Comparison of ENCODE assay signal across 22 cellular contexts in the genomic region with DNA sequence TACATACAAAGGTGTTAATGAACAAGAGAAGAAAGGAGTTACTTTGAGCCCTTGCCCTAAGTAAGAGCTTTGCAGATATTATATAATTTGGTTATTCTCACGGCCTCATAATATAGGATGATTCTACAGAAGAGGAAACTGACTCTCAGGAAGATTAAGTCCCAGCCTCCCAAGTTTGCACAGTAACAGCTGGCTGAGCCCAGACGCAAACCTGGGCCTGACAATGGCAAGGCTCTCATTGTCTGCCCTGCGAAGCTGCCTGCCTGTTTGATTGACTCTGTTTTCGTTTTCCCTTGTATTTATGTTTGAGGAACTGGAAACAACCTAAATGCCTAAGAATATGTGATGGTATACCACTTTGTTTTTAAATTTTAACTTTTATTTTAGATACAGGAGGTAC.
DNase-seq lines count a peak whose midpoint lies in the region; ATAC-seq and TF ChIP-seq lines count a peak whose summit lies in the region.
"Had no signal": no experiment of that assay in that cellular context is flagged by ENCODE, and none has a peak within 500 bp of the region (broad histone marks: within the 10 kb centered on the region; RNA-seq: fewer than 3 reads in every experiment).

No MANE protein-coding gene starts in this region.

- no peaks in the 10 kb centered on the region for H3K79me2 ChIP-seq in smooth muscle cell (ENCODE audit: low read depth)

- no peak for ATAC-seq in lower lobe of right lung
- ATAC-seq: CD8-positive, alpha-beta T cell had no signal

- H3K9me3 ChIP-seq in lower lobe of right lung (no peaks in the 10 kb centered on the region), smooth muscle cell (replicated peaks; ENCODE audit: low read depth) (no peaks in the 10 kb centered on the region)
- H3K9me3 ChIP-seq: Peyer's patch had no signal

- H3K9me3 Mint-ChIP-seq in T-helper 2 cell treated with Interferon-gamma antibody and Interleukin-4, amounts not matched to agents 5 μg/mL and 100 μg/mL, for 36 hours, result no peaks in the 10 kb centered on the region
- H3K9me3 Mint-ChIP-seq: CD8-positive, alpha-beta T cell had no signal

- 79% methylated on average over 4 of the region's 4 CpGs for WGBS in smooth muscle cell (ENCODE audit: low lambda C conversion rate)

- no peak overlapping the region for H2AFZ ChIP-seq in smooth muscle cell (ENCODE audit: low read depth)

- H3K4me1 Mint-ChIP-seq in T-helper 2 cell treated with Interferon-gamma antibody and Interleukin-4, amounts not matched to agents 5 μg/mL and 100 μg/mL, for 36 hours (ENCODE audit: low read depth), result no peaks in the 10 kb centered on the region

- no peaks in the 10 kb centered on the region for H3K4me1 ChIP-seq in lower lobe of right lung
- no peaks in the 10 kb centered on the region for H3K4me1 ChIP-seq in smooth muscle cell (ENCODE audit: low read depth)
- H3K4me1 ChIP-seq: Peyer's patch had no signal

- H3K27me3 ChIP-seq in lower lobe of right lung (ENCODE audit: low read depth), result no peaks in the 10 kb centered on the region
- no peaks in the 10 kb centered on the region for H3K27me3 ChIP-seq in smooth muscle cell (ENCODE audit: low read depth)
- H3K27me3 ChIP-seq: Peyer's patch had no signal

- intact Hi-C loops in lower lobe of right lung (cut with DNase I), result no loop called here

- H3K36me3 ChIP-seq in lower lobe of right lung (no peaks in the 10 kb centered on the region), smooth muscle cell (ENCODE audit: low read depth) (no peaks in the 10 kb centered on the region)
- H3K36me3 ChIP-seq: Peyer's patch had no signal

- no peak for TF ChIP-seq CTCF in lower lobe of right lung (IDR thresholded peaks at IDR 0.05)
- no peak for TF ChIP-seq CTCF in smooth muscle cell (IDR thresholded peaks at IDR 0.05; ENCODE audit: borderline replicate concordance, insufficient read depth, poor library complexity, severe bottlenecking)

- peak overlapping the region; percentile 28 for H3K27ac ChIP-seq in lower lobe of right lung
- no peak overlapping the region for H3K27ac ChIP-seq in smooth muscle cell (ENCODE audit: low read depth)
- H3K27ac ChIP-seq: 22Rv1, C4-2B, Peyer's patch, SK-N-MC had no signal

- H3K4me3 ChIP-seq in lower lobe of right lung (no peak overlapping the region), smooth muscle cell (no peak overlapping the region)
- H3K4me3 ChIP-seq: Peyer's patch, SK-N-MC had no signal

- H3K27me3 Mint-ChIP-seq in T-helper 2 cell treated with Interferon-gamma antibody and Interleukin-4, amounts not matched to agents 5 μg/mL and 100 μg/mL, for 36 hours (ENCODE audit: low read depth), result peaks cover 3% of the 10 kb centered on the region

- no peak overlapping the region for H3K9ac ChIP-seq in smooth muscle cell (ENCODE audit: low read depth)

- no peaks in the 10 kb centered on the region for H3F3A ChIP-seq in smooth muscle cell (ENCODE audit: low read depth)

- DNase-seq in DMS53 (lab: John Stamatoyannopoulos, UW) (peak; percentile 49), DMS53 treated with DMSO at 0.1 percent for 48 hours (lab: John Stamatoyannopoulos, UW; ENCODE audit: unreplicated experiment) (no peak), COLO668 (lab: John Stamatoyannopoulos, UW; ENCODE audit: unreplicated experiment) (peak; percentile 32), OCI-M1 (lab: John Stamatoyannopoulos, UW) (peak; percentile 56), lower lobe of right lung (no peak), NCI-H2081 treated with DMSO at 0.1 percent for 48 hours (lab: John Stamatoyannopoulos, UW) (no peak), smooth muscle cell (lab: John Stamatoyannopoulos, UW; ENCODE audit: unreplicated experiment) (no peak)
- DNase-seq in T-helper 2 cell treated with Interferon-gamma antibody and Interleukin-4, amounts not matched to agents 5 μg/mL and 100 μg/mL, for 36 hours (ENCODE audit: low spot score), result no peak
- DNase-seq: CD8-positive, alpha-beta T cell; DMS 273 treated with DMSO at 0.1 percent for 48 hours; NCI-H1092 treated with DMSO at 0.1 percent for 48 hours; NCI-H1436; NCI-H1930; NCI-H2171; NCI-H226; NCI-H774; Peyer's patch; SHP77 treated with DMSO at 0.1 percent for 48 hours had no signal

- H3K27ac Mint-ChIP-seq in T-helper 2 cell treated with Interferon-gamma antibody and Interleukin-4, amounts not matched to agents 5 μg/mL and 100 μg/mL, for 36 hours, result no peak overlapping the region
- H3K27ac Mint-ChIP-seq: B cell; CD8-positive, alpha-beta T cell had no signal

- no peak overlapping the region for H3K4me2 ChIP-seq in smooth muscle cell

- H3K36me3 Mint-ChIP-seq in T-helper 2 cell treated with Interferon-gamma antibody and Interleukin-4, amounts not matched to agents 5 μg/mL and 100 μg/mL, for 36 hours (ENCODE audit: low read depth), result no peaks in the 10 kb centered on the region
- H3K36me3 Mint-ChIP-seq: CD8-positive, alpha-beta T cell had no signal

- H4K20me1 ChIP-seq in smooth muscle cell (ENCODE audit: low read depth), result no peaks in the 10 kb centered on the region

- H3K4me3 Mint-ChIP-seq in T-helper 2 cell treated with Interferon-gamma antibody and Interleukin-4, amounts not matched to agents 5 μg/mL and 100 μg/mL, for 36 hours, result no peak overlapping the region
- H3K4me3 Mint-ChIP-seq: B cell; CD8-positive, alpha-beta T cell had no signal

Comparison
In these comparisons a context has a peak if more than half of its experiments do, and no peak if none do; other contexts are left out.
1. DNase-seq: peak in DMS53 (single experiment), COLO668 (single experiment) and OCI-M1 (single experiment); none in DMS53 treated with DMSO at 0.1 percent for 48 hours (single experiment), lower lobe of right lung (single experiment), NCI-H2081 treated with DMSO at 0.1 percent for 48 hours (single experiment), smooth muscle cell (single experiment) and T-helper 2 cell treated with Interferon-gamma antibody and Interleukin-4, amounts not matched to agents 5 μg/mL and 100 μg/mL, for 36 hours (single experiment).